18 cellular contexts compared by ENCODE assay signal in genomic region chr1:211535338-211535737, GRCh38. TPM values are rescaled to one million over a fixed set of nuclear protein-coding genes. Genes with fewer than 3 reads are reported as not detected.
DNase-seq lines count a peak whose midpoint lies in the region; ATAC-seq, FAIRE-seq and TF ChIP-seq lines count a peak whose summit lies in the region.
"Had no signal": no experiment of that assay in that cellular context is flagged by ENCODE, and none has a peak within 500 bp of the region (broad histone marks: within the 10 kb centered on the region; RNA-seq: fewer than 3 reads in every experiment).

No MANE protein-coding gene starts in this region.

- ATAC-seq in right lobe of liver (peak; percentile 61 to 87 (median 78)), HG02840 (IDR thresholded peaks at IDR 0.05; ENCODE audit: low FRiP score, unreplicated experiment) (no peak)

- no peaks in the 10 kb centered on the region for H3K27me3 ChIP-seq in right lobe of liver
- H3K27me3 ChIP-seq: BE2C had no signal

- DNase-seq in D721Med (ENCODE audit: insufficient read length, low spot score) (peak; percentile 10), NCI-H69 (lab: John Stamatoyannopoulos, UW) (peak; percentile 33), right lobe of liver (no peak), HT-29 (ENCODE audit: low spot score) (no peak)
- DNase-seq in stimulated activated CD4-positive, alpha-beta T cell treated with anti-CD3 and anti-CD28 coated beads, Interleukin-4, amount 100 ng/mL, for 1 hour: no peak
- DNase-seq: ACHN; BE2C; C1 segment of cervical spinal cord; CD4-positive, CD25-positive, alpha-beta regulatory T cell; CD8-positive, alpha-beta memory T cell; COR-L47; DMS79 treated with DMSO at 0.1 percent for 48 hours; GF-D8; GOT3; H9 had no signal

- no peaks in the 10 kb centered on the region for H3K36me3 ChIP-seq in right lobe of liver
- H3K36me3 ChIP-seq: BE2C had no signal

- intact Hi-C loops in right lobe of liver (cut with DNase I): no loop called here

- TF ChIP-seq CTCF in D721Med (IDR thresholded peaks at IDR 0.05; ENCODE audit: insufficient read depth, missing control alignments) (no peak), right lobe of liver (IDR thresholded peaks at IDR 0.05) (no peak)

- no peak overlapping the region for H3K4me3 ChIP-seq in right lobe of liver

- WGBS in right lobe of liver (ENCODE audit: insufficient coverage, low coverage, low lambda C conversion rate, missing lambda C conversion rate): 43% methylated on average over 2 of the region's 2 CpGs

- no peaks in the 10 kb centered on the region for H3K9me3 ChIP-seq in right lobe of liver
- H3K9me3 ChIP-seq: BE2C had no signal

- peak overlapping the region in 1 of 3 donors; percentile 29 for H3K27ac ChIP-seq in right lobe of liver
- H3K27ac ChIP-seq: KMS-11 had no signal

- no peak for FAIRE-seq in D721Med (lab: Jason Lieb, UNC)
- FAIRE-seq: A204.1 had no signal

- no peak for TF ChIP-seq POLR2A in right lobe of liver (IDR thresholded peaks at IDR 0.05)

- no peaks in the 10 kb centered on the region for H3K4me1 ChIP-seq in right lobe of liver
- H3K4me1 ChIP-seq: BE2C had no signal

RNA-seq across cellular contexts. Expression of gene RD3, which starts 43.4 kb away (rescaled TPM):
- not detected for total RNA-seq in right lobe of liver
- not detected in 2 replicates for total RNA-seq in HT-29 (2014; rRNA removed; shearing (Covaris generic))
- total RNA-seq: CD4-positive, CD25-positive, alpha-beta regulatory T cell; CD8-positive, alpha-beta memory T cell; H9 had no signal

RNA-seq across cellular contexts. Expression of gene SLC30A1, which starts 43.6 kb away (rescaled TPM):
- total RNA-seq in right lobe of liver: 10 to 100 TPM; 23.2 to 72.9 (median 48.2) TPM
- 8.1 and 8.6 TPM in 2 replicates for total RNA-seq in HT-29 (2014; rRNA removed; shearing (Covaris generic))

Comparison
In these comparisons a context has a peak if more than half of its experiments do, and no peak if none do; other contexts are left out.
1. DNase-seq: peak in D721Med (single experiment) and NCI-H69 (single experiment); none in right lobe of liver (0 of 3), HT-29 (single experiment) and stimulated activated CD4-positive, alpha-beta T cell treated with anti-CD3 and anti-CD28 coated beads, Interleukin-4, amount 100 ng/mL, for 1 hour (single experiment).